Comparison of ENCODE assay signal across 14 cellular contexts in the genomic region with DNA sequence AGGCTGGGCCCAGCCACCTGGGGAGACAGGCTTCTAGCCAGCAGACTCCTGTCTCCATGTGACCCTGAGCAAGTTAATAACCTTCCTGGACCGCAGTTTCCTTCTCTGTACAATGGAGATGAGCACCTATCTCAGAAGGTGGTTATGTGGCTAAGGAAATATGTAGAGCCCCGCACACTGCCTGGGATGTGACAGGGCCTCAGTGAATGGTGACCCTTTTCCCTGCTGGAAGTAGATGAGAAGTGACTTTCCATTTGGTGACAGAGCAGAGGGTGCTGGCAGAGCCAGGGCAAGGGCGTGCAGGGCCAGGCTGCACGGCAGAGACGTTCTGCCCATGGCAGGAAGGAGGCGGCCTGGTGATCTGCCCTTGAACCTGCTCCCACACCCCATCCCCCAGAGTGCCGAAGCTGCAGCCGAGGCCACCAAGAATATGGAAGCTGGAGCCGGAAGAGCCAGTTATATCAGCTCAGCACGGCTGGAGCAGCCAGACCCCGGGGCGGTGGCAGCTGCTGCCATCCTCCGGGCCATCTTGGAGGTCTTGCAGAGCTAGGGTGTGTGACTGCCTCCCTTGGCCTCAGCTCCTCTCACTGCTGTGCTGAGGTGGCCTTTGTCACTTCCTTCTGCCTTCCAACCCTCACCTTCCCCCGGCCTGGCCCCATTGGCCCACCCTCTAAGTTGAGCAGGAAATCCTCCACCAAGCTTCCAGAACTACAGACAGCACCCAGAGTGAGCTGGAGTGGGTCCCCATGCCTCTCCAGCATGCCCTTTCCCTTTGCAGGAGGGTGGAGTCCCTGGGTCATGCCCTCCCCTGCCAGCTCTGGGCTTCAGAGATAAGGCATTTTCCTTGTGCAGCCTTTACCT. TPM values are rescaled to one million over a fixed set of nuclear protein-coding genes. Genes with fewer than 3 reads are reported as not detected.
DNase-seq lines count a peak whose midpoint lies in the region; ATAC-seq, FAIRE-seq and TF ChIP-seq lines count a peak whose summit lies in the region.
"Had no signal": no experiment of that assay in that cellular context is flagged by ENCODE, and none has a peak within 500 bp of the region (broad histone marks: within the 10 kb centered on the region; RNA-seq: fewer than 3 reads in every experiment).

No MANE protein-coding gene starts in this region.

- no peaks in the 10 kb centered on the region for H3K4me1 ChIP-seq in endodermal cell (ENCODE audit: control insufficient read depth, insufficient read depth, low read length)
- peaks cover 7 to 34% (median 26%) of the 10 kb centered on the region in 4 donors for H3K4me1 ChIP-seq in stomach
- H3K4me1 ChIP-seq: HAP-1 had no signal

- 92 to 100% methylated on average over 7 to 14 of the region's 14 CpGs for WGBS in endodermal cell (ENCODE audit: insufficient coverage in 1 of 2, insufficient read length in 1 of 2), 2 experiments
- 37 to 67% (median 60%) methylated on average over 6 to 14 of the region's 14 CpGs for WGBS in stomach, 5 donors

- no peaks in the 10 kb centered on the region for H3K27me3 Mint-ChIP-seq in activated CD8-positive, alpha-beta T cell treated with anti-CD3 and anti-CD28 coated beads, Interleukin-2, amount 10 ng/mL, durations not matched to agents 7 days and 5 days (ENCODE audit: low read depth)
- no peaks in the 10 kb centered on the region for H3K27me3 Mint-ChIP-seq in activated CD8-positive, alpha-beta T cell treated with anti-CD3 and anti-CD28 coated beads for 36 hours
- H3K27me3 Mint-ChIP-seq in endodermal cell (ENCODE audit: insufficient read depth), result no peaks in the 10 kb centered on the region

- TF ChIP-seq EP300 in stomach (IDR thresholded peaks at IDR 0.05), result no peak

- H3K27ac Mint-ChIP-seq in activated CD8-positive, alpha-beta T cell treated with anti-CD3 and anti-CD28 coated beads, Interleukin-2, amount 10 ng/mL, durations not matched to agents 7 days and 5 days, result peak overlapping the region; percentile 77
- H3K27ac Mint-ChIP-seq in activated CD8-positive, alpha-beta T cell treated with anti-CD3 and anti-CD28 coated beads for 36 hours, result no peak overlapping the region
- peak overlapping the region; percentile 66 for H3K27ac Mint-ChIP-seq in endodermal cell
- H3K27ac Mint-ChIP-seq: mesothelial cell of epicardium had no signal

- H3K9me3 Mint-ChIP-seq in activated CD8-positive, alpha-beta T cell treated with anti-CD3 and anti-CD28 coated beads, Interleukin-2, amount 10 ng/mL, durations not matched to agents 7 days and 5 days (ENCODE audit: insufficient read depth), result no peaks in the 10 kb centered on the region
- H3K9me3 Mint-ChIP-seq in activated CD8-positive, alpha-beta T cell treated with anti-CD3 and anti-CD28 coated beads for 36 hours, result no peaks in the 10 kb centered on the region
- H3K9me3 Mint-ChIP-seq in endodermal cell, result no peaks in the 10 kb centered on the region
- H3K9me3 Mint-ChIP-seq: mesothelial cell of epicardium had no signal

- no peak for DNase-seq in activated CD8-positive, alpha-beta T cell treated with anti-CD3 and anti-CD28 coated beads, Interleukin-2, amount 10 ng/mL, durations not matched to agents 7 days and 5 days
- no peak for DNase-seq in activated CD8-positive, alpha-beta T cell treated with anti-CD3 and anti-CD28 coated beads for 36 hours
- no peak for DNase-seq in endodermal cell
- no peak for DNase-seq in stomach
- no peak for DNase-seq in GM19239 (ENCODE audit: insufficient read length, low spot score)
- DNase-seq: activated CD4-positive, alpha-beta T cell treated with anti-CD3 and anti-CD28 coated beads for 4 hours; activated gamma-delta T cell; DMS53; NCI-H187 treated with DMSO at 0.1 percent for 48 hours; NK-92 treated with Interleukin-12 subunit alpha and Interleukin-12 subunit beta, amount 100 ng/mL, for 24 hours had no signal

- intact Hi-C loops in activated CD8-positive, alpha-beta T cell treated with anti-CD3 and anti-CD28 coated beads for 36 hours (cut with micrococcal nuclease), result no loop called here
- intact Hi-C loops in stomach (cut with DNase I; ENCODE audit: low total_unique reads), result no loop called here

- POLR2A ChIA-PET in activated CD8-positive, alpha-beta T cell treated with anti-CD3 and anti-CD28 coated beads, Interleukin-2, amount 10 ng/mL, durations not matched to agents 7 days and 5 days (lab: Charles Lee), result interaction anchor here (1.3 to 1.5 kb wide), 2 partner anchors 10 to 16 kb away, joined by 3 to 9 read pairs; a partner anchor contains a TSS
- POLR2A ChIA-PET in activated CD8-positive, alpha-beta T cell treated with anti-CD3 and anti-CD28 coated beads for 36 hours (lab: Charles Lee), result interaction anchor here (0.6 to 1.0 kb wide), 4 partner anchors 13 to 44 kb away, joined by 3 read pairs; a partner anchor contains a TSS

- H3K27ac ChIP-seq in endodermal cell (ENCODE audit: low read depth, low read length) (peak overlapping the region; percentile 24), stomach (peak overlapping the region in 4 of 5 donors; percentile 3 to 37 (median 32))

- CTCF ChIA-PET in activated CD8-positive, alpha-beta T cell treated with anti-CD3 and anti-CD28 coated beads, Interleukin-2, amount 10 ng/mL, durations not matched to agents 7 days and 5 days (lab: Charles Lee), result interaction anchor here (1.0 to 5.0 kb wide), 2 partner anchors 10 to 92 kb away, joined by 3 to 34 read pairs; no protein-coding TSS in a partner anchor
- CTCF ChIA-PET in activated CD8-positive, alpha-beta T cell treated with anti-CD3 and anti-CD28 coated beads for 36 hours (lab: Charles Lee), result interaction anchor here (1.4 to 3.2 kb wide), 2 partner anchors 10 to 39 kb away, joined by 5 to 15 read pairs; no protein-coding TSS in a partner anchor

- TF ChIP-seq POLR2A in stomach (IDR thresholded peaks at IDR 0.05), result no peak

- no peak for TF ChIP-seq CTCF in activated CD8-positive, alpha-beta T cell treated with anti-CD3 and anti-CD28 coated beads for 36 hours (IDR thresholded peaks at IDR 0.05)
- TF ChIP-seq CTCF in endodermal cell (conservative IDR thresholded peaks at IDR 0.05), result no peak
- TF ChIP-seq CTCF in stomach (IDR thresholded peaks at IDR 0.05), result no peak

- H3K4me3 ChIP-seq in endodermal cell (ENCODE audit: low read length) (no peak overlapping the region), stomach (no peak overlapping the region)
- H3K4me3 ChIP-seq: HAP-1 had no signal

- no peaks in the 10 kb centered on the region for H3K36me3 ChIP-seq in endodermal cell (ENCODE audit: control insufficient read depth, insufficient read depth, low read length)
- peaks cover 14 to 82% (median 76%) of the 10 kb centered on the region in 4 donors for H3K36me3 ChIP-seq in stomach

- ATAC-seq in activated CD8-positive, alpha-beta T cell treated with anti-CD3 and anti-CD28 coated beads, Interleukin-2, amount 10 ng/mL, durations not matched to agents 7 days and 5 days, result peak; percentile 16
- ATAC-seq in activated CD8-positive, alpha-beta T cell treated with anti-CD3 and anti-CD28 coated beads for 36 hours, result no peak
- ATAC-seq in GM19328 (IDR thresholded peaks at IDR 0.05; ENCODE audit: unreplicated experiment), result no peak

- H3K36me3 Mint-ChIP-seq in activated CD8-positive, alpha-beta T cell treated with anti-CD3 and anti-CD28 coated beads, Interleukin-2, amount 10 ng/mL, durations not matched to agents 7 days and 5 days (ENCODE audit: low read depth), result peaks cover 7% of the 10 kb centered on the region
- peaks cover 3% of the 10 kb centered on the region for H3K36me3 Mint-ChIP-seq in activated CD8-positive, alpha-beta T cell treated with anti-CD3 and anti-CD28 coated beads for 36 hours (ENCODE audit: low read depth)
- H3K36me3 Mint-ChIP-seq in endodermal cell (ENCODE audit: low read depth), result peaks cover 31% of the 10 kb centered on the region

- no peaks in the 10 kb centered on the region for H3K9me3 ChIP-seq in endodermal cell (ENCODE audit: control insufficient read depth, low read length)
- no peaks in the 10 kb centered on the region for H3K9me3 ChIP-seq in stomach
- H3K9me3 ChIP-seq: HAP-1, SK-N-SH had no signal

- peaks cover 15% of the 10 kb centered on the region for H3K4me1 Mint-ChIP-seq in activated CD8-positive, alpha-beta T cell treated with anti-CD3 and anti-CD28 coated beads, Interleukin-2, amount 10 ng/mL, durations not matched to agents 7 days and 5 days (ENCODE audit: low read depth)
- H3K4me1 Mint-ChIP-seq in activated CD8-positive, alpha-beta T cell treated with anti-CD3 and anti-CD28 coated beads for 36 hours (ENCODE audit: low read depth), result no peaks in the 10 kb centered on the region
- no peaks in the 10 kb centered on the region for H3K4me1 Mint-ChIP-seq in endodermal cell
- H3K4me1 Mint-ChIP-seq: mesothelial cell of epicardium had no signal

- H3K27me3 ChIP-seq in endodermal cell (ENCODE audit: control insufficient read depth, insufficient read depth, low read length, poor library complexity, severe bottlenecking) (no peaks in the 10 kb centered on the region), stomach (no peaks in the 10 kb centered on the region)

- FAIRE-seq in GM19239 (lab: Jason Lieb, UNC), result no peak

- H3K4me3 Mint-ChIP-seq in activated CD8-positive, alpha-beta T cell treated with anti-CD3 and anti-CD28 coated beads, Interleukin-2, amount 10 ng/mL, durations not matched to agents 7 days and 5 days, result no peak overlapping the region
- no peak overlapping the region for H3K4me3 Mint-ChIP-seq in activated CD8-positive, alpha-beta T cell treated with anti-CD3 and anti-CD28 coated beads for 36 hours
- no peak overlapping the region for H3K4me3 Mint-ChIP-seq in endodermal cell
- H3K4me3 Mint-ChIP-seq: mesothelial cell of epicardium had no signal

- no peak overlapping the region for H3K9ac ChIP-seq in endodermal cell (ENCODE audit: extremely low read depth, low read length, poor library complexity, severe bottlenecking)
- H3K9ac ChIP-seq: SK-N-SH had no signal

RNA-seq across cellular contexts. Expression of a gene that starts 13.2 kb away (rescaled TPM):
- 10 to 100 TPM; 24.1 to 26.4 TPM for total RNA-seq in activated CD8-positive, alpha-beta T cell treated with anti-CD3 and anti-CD28 coated beads, Interleukin-2, amount 10 ng/mL, durations not matched to agents 7 days and 5 days
- total RNA-seq in activated CD8-positive, alpha-beta T cell treated with anti-CD3 and anti-CD28 coated beads for 36 hours, result 10 to 100 TPM; 79.1 to 86.3 TPM
- 100 to 1,000 TPM in 1 of 2 donors, 10 to 100 TPM in 1; 93.7 to 116 TPM for total RNA-seq in endodermal cell
- polyA plus RNA-seq in endodermal cell (2013, experiment 1 of 2), result 54.4 TPM
- polyA plus RNA-seq in endodermal cell (2013, experiment 2 of 2), result 47.1 TPM
- total RNA-seq in stomach, result 100 to 1,000 TPM in 1 of 5 donors, 10 to 100 TPM in 4; 20.6 to 136 (median 63.9) TPM
- 10 to 100 TPM; 28.0 to 42.9 (median 41.3) TPM for polyA plus RNA-seq in stomach

RNA-seq across cellular contexts. Expression of a gene that starts 13.3 kb away (rescaled TPM):
- total RNA-seq in activated CD8-positive, alpha-beta T cell treated with anti-CD3 and anti-CD28 coated beads, Interleukin-2, amount 10 ng/mL, durations not matched to agents 7 days and 5 days, result 100 to 1,000 TPM; 202 to 214 TPM
- total RNA-seq in activated CD8-positive, alpha-beta T cell treated with anti-CD3 and anti-CD28 coated beads for 36 hours, result 100 to 1,000 TPM; 269 to 270 TPM
- 100 to 1,000 TPM; 244 to 251 TPM for total RNA-seq in endodermal cell
- 177 TPM for polyA plus RNA-seq in endodermal cell (2013, experiment 1 of 2)
- polyA plus RNA-seq in endodermal cell (2013, experiment 2 of 2), result 161 TPM
- 100 to 1,000 TPM in 4 of 5 donors, 10 to 100 TPM in 1; 44.2 to 489 (median 152) TPM for total RNA-seq in stomach
- 10 to 100 TPM; 73.9 to 77.0 (median 74.2) TPM for polyA plus RNA-seq in stomach

RNA-seq across cellular contexts. Expression of a gene that starts 15.5 kb away (rescaled TPM):
- 10 to 100 TPM; 53.2 to 55.6 TPM for total RNA-seq in activated CD8-positive, alpha-beta T cell treated with anti-CD3 and anti-CD28 coated beads, Interleukin-2, amount 10 ng/mL, durations not matched to agents 7 days and 5 days
- total RNA-seq in activated CD8-positive, alpha-beta T cell treated with anti-CD3 and anti-CD28 coated beads for 36 hours, result 10 to 100 TPM; 32.4 to 33.5 TPM
- total RNA-seq in endodermal cell (10 to 100 TPM; 17.3 to 22.8 TPM), stomach (100 to 1,000 TPM in 1 of 5 donors, 10 to 100 TPM in 4; 13.4 to 106 (median 22.2) TPM)
- polyA plus RNA-seq in endodermal cell (2013, experiment 1 of 2), result 9.4 TPM
- polyA plus RNA-seq in endodermal cell (2013, experiment 2 of 2), result 10.8 TPM
- polyA plus RNA-seq in stomach, result 10 to 100 TPM; 14.5 to 21.4 (median 20.3) TPM

RNA-seq across cellular contexts. Expression of a gene that starts 16.0 kb away (rescaled TPM):
- total RNA-seq in activated CD8-positive, alpha-beta T cell treated with anti-CD3 and anti-CD28 coated beads, Interleukin-2, amount 10 ng/mL, durations not matched to agents 7 days and 5 days, result 10 to 100 TPM; 57.4 to 57.5 TPM
- total RNA-seq in activated CD8-positive, alpha-beta T cell treated with anti-CD3 and anti-CD28 coated beads for 36 hours, result 10 to 100 TPM; 38.6 to 47.0 TPM
- total RNA-seq in endodermal cell (10 to 100 TPM; 26.5 to 29.3 TPM), stomach (100 to 1,000 TPM in 1 of 5 donors, 10 to 100 TPM in 4; 12.2 to 190 (median 24.4) TPM)
- polyA plus RNA-seq in endodermal cell (2013, experiment 1 of 2), result 48.2 TPM
- polyA plus RNA-seq in endodermal cell (2013, experiment 2 of 2), result 44.3 TPM
- polyA plus RNA-seq in stomach, result 10 to 100 TPM; 18.5 to 43.0 (median 22.3) TPM

RNA-seq across cellular contexts. Expression of a gene that starts 46.2 kb away (rescaled TPM):
- total RNA-seq in activated CD8-positive, alpha-beta T cell treated with anti-CD3 and anti-CD28 coated beads, Interleukin-2, amount 10 ng/mL, durations not matched to agents 7 days and 5 days, result 1 to 10 TPM; 6.3 to 6.4 TPM
- 1 to 10 TPM; 8.6 to 9.3 TPM for total RNA-seq in activated CD8-positive, alpha-beta T cell treated with anti-CD3 and anti-CD28 coated beads for 36 hours
- total RNA-seq in endodermal cell (10 to 100 TPM; 22.6 to 26.6 TPM), stomach (10 to 100 TPM; 12.3 to 35.6 (median 14.0) TPM)
- 33.1 TPM for polyA plus RNA-seq in endodermal cell (2013, experiment 1 of 2)
- 25.2 TPM for polyA plus RNA-seq in endodermal cell (2013, experiment 2 of 2)
- 10 to 100 TPM; 14.7 to 17.1 (median 15.7) TPM for polyA plus RNA-seq in stomach
